9 cellular contexts compared by ENCODE assay signal in genomic region chr5:91641730-91642350, GRCh38.
A peak's percentile ranks its signal among the peaks of the same experiment; 100 is the strongest.
DNase-seq lines count a peak whose midpoint lies in the region; ATAC-seq lines count a peak whose summit lies in the region.
"Had no signal": no experiment of that assay in that cellular context is flagged by ENCODE, and none has a peak within 500 bp of the region (broad histone marks: within the 10 kb centered on the region; RNA-seq: fewer than 3 reads in every experiment).

No MANE protein-coding gene starts in this region.

- H3K23ac ChIP-seq in neuronal stem cell (ENCODE audit: low read depth, low read length, poor library complexity) = no peak overlapping the region

- H2BK15ac ChIP-seq in neuronal stem cell (ENCODE audit: low read length) = no peak overlapping the region

- no peak overlapping the region for H2AFZ ChIP-seq in neuronal stem cell (ENCODE audit: low read length)

- no peak overlapping the region for H3K9ac ChIP-seq in neuronal stem cell (ENCODE audit: low read depth, low read length, poor library complexity)
- H3K9ac ChIP-seq: BLaER1 treated with 17β-estradiol and CSF1 and Interleukin-3, amounts not matched to agents 10 nM and 100 nM had no signal

- H2BK120ac ChIP-seq in neuronal stem cell (ENCODE audit: low read depth, low read length) = no peak overlapping the region

- no peak overlapping the region for H3K4me2 ChIP-seq in neuronal stem cell (ENCODE audit: insufficient read depth, low read length, poor library complexity, severe bottlenecking)
- H3K4me2 ChIP-seq: BLaER1 treated with 17β-estradiol and CSF1 and Interleukin-3, amounts not matched to agents 10 nM and 100 nM had no signal

- H2BK12ac ChIP-seq in neuronal stem cell (ENCODE audit: low read length) = no peak overlapping the region

- intact Hi-C loops in aorta (cut with DNase I) = no loop called here

- H4K91ac ChIP-seq in neuronal stem cell (ENCODE audit: low read depth, low read length, poor library complexity) = no peak overlapping the region

- H2BK5ac ChIP-seq in neuronal stem cell (ENCODE audit: low read length) = no peak overlapping the region

- H3K4me1 ChIP-seq in neuronal stem cell (ENCODE audit: control insufficient read depth in 2 of 2, insufficient read depth in 1 of 2, low read depth in 1 of 2, low read length in 2 of 2) (peaks cover 0 to 13% of the 10 kb centered on the region in 2 donors), aorta (ENCODE audit: control insufficient read depth in 1 of 2, insufficient read depth in 2 of 2, low read length in 2 of 2) (no peaks in the 10 kb centered on the region)
- H3K4me1 ChIP-seq: BLaER1 treated with 17β-estradiol and CSF1 and Interleukin-3, amounts not matched to agents 10 nM and 100 nM had no signal

- no peak overlapping the region for H2AK5ac ChIP-seq in neuronal stem cell (ENCODE audit: low read depth, low read length)

- H3K4me3 ChIP-seq in neuronal stem cell (ENCODE audit: low read length in 2 of 2) (no peak overlapping the region), aorta (ENCODE audit: low read length in 2 of 2) (no peak overlapping the region)
- H3K4me3 ChIP-seq: BLaER1 treated with 17β-estradiol and CSF1 and Interleukin-3, amounts not matched to agents 10 nM and 100 nM had no signal

- H3K27me3 ChIP-seq in neuronal stem cell (ENCODE audit: control insufficient read depth in 3 of 3, insufficient read depth in 3 of 3, low read depth in 1 of 3, low read length in 3 of 3) = no peaks in the 10 kb centered on the region
- no peaks in the 10 kb centered on the region for H3K27me3 ChIP-seq in aorta (ENCODE audit: control insufficient read depth in 1 of 2, insufficient read depth in 2 of 2, low read length in 1 of 2)
- H3K27me3 ChIP-seq: BLaER1 treated with 17β-estradiol and CSF1 and Interleukin-3, amounts not matched to agents 10 nM and 100 nM had no signal

- H3K27ac ChIP-seq in neuronal stem cell (replicated peaks; ENCODE audit: low read length) (no peak overlapping the region), aorta (ENCODE audit: low read depth in 1 of 2, low read length in 2 of 2) (no peak overlapping the region)
- H3K27ac ChIP-seq: BLaER1 treated with 17β-estradiol and CSF1 and Interleukin-3, amounts not matched to agents 10 nM and 100 nM had no signal

- no peaks in the 10 kb centered on the region for H3K9me3 ChIP-seq in neuronal stem cell (replicated peaks in 1 of 2; ENCODE audit: control insufficient read depth in 2 of 2, insufficient read depth in 1 of 2, low read depth in 1 of 2, low read length in 2 of 2)
- H3K9me3 ChIP-seq in aorta (ENCODE audit: control insufficient read depth, low read length) = no peaks in the 10 kb centered on the region
- H3K9me3 ChIP-seq: BLaER1 treated with 17β-estradiol and CSF1 and Interleukin-3, amounts not matched to agents 10 nM and 100 nM had no signal

- H3K14ac ChIP-seq in neuronal stem cell (ENCODE audit: low read length) = no peak overlapping the region

- no peak overlapping the region for H3K18ac ChIP-seq in neuronal stem cell (ENCODE audit: low read length)

- no CpG with 5 or more reads among the region's 2 CpGs for WGBS in neuronal stem cell (ENCODE audit: extremely low coverage in 2 of 2, insufficient read length in 2 of 2, insufficient replicate concordance in 1 of 2), 2 donors
- 2 to 3% methylated on average over 2 of the region's 2 CpGs for WGBS in aorta, 2 donors

- H3K4ac ChIP-seq in neuronal stem cell (ENCODE audit: low read length) = no peak overlapping the region

- peak; percentile 1 for DNase-seq in DMS153 treated with DMSO at 0.1 percent for 48 hours (lab: John Stamatoyannopoulos, UW; ENCODE audit: unreplicated experiment)
- no peak for DNase-seq in DMS153 (lab: John Stamatoyannopoulos, UW)
- peak; percentile 84 for DNase-seq in NCI-H82 (lab: John Stamatoyannopoulos, UW)
- DNase-seq in dermis microvascular lymphatic vessel endothelial cell (ENCODE audit: low read depth in 2 of 2) = peak; percentile 36 to 38
- DNase-seq in neuronal stem cell (ENCODE audit: low spot score) = peak; percentile 62
- no peak for DNase-seq in aorta
- no peak for DNase-seq in stimulated activated naive CD4-positive, alpha-beta T cell treated with Interleukin-2 at 50 U/mL for 16 hours (lab: John Stamatoyannopoulos, UW)

- H3K36me3 ChIP-seq in neuronal stem cell (replicated peaks in 1 of 2; ENCODE audit: control insufficient read depth in 2 of 2, insufficient read depth in 2 of 2, low read length in 2 of 2) = no peaks in the 10 kb centered on the region
- H3K36me3 ChIP-seq in aorta (ENCODE audit: control insufficient read depth in 1 of 2, insufficient read depth in 2 of 2, low read length in 1 of 2) = no peaks in the 10 kb centered on the region
- H3K36me3 ChIP-seq: BLaER1 treated with 17β-estradiol and CSF1 and Interleukin-3, amounts not matched to agents 10 nM and 100 nM had no signal

- H3K79me1 ChIP-seq in neuronal stem cell (ENCODE audit: low read depth, low read length) = no peaks in the 10 kb centered on the region

- H4K8ac ChIP-seq in neuronal stem cell (ENCODE audit: low read depth, low read length) = no peak overlapping the region

- peak; percentile 64 for ATAC-seq in HG03175 (IDR thresholded peaks at IDR 0.05; ENCODE audit: unreplicated experiment)
- ATAC-seq in aorta (ENCODE audit: low FRiP score) = no peak

Comparison
In these comparisons a context has a peak if more than half of its experiments do, and no peak if none do; other contexts are left out.
1. DNase-seq: peak in DMS153 treated with DMSO at 0.1 percent for 48 hours (single experiment), NCI-H82 (single experiment), dermis microvascular lymphatic vessel endothelial cell (2 of 2) and neuronal stem cell (single experiment); none in DMS153 (single experiment), aorta (0 of 2) and stimulated activated naive CD4-positive, alpha-beta T cell treated with Interleukin-2 at 50 U/mL for 16 hours (single experiment).